20 cellular contexts compared by ENCODE assay signal in genomic region chr11:32881286-32881685, GRCh38.
"Had no signal": no experiment of that assay in that cellular context is flagged by ENCODE, and none has a peak within 500 bp of the region (broad histone marks: within the 10 kb centered on the region; RNA-seq: fewer than 3 reads in every experiment).

No MANE protein-coding gene starts in this region.

- H3K27ac Mint-ChIP-seq: activated naive CD4-positive, alpha-beta T cell treated with anti-CD3 and anti-CD28 coated beads, Interleukin-2, amount 10 ng/mL, durations not matched to agents 7 days and 5 days; dendritic cell treated with granulocyte-macrophage colony-stimulating factor and Interleukin-4, amounts not matched to agents 40 ng/mL and 50 ng/mL, for 4 days; memory B cell; nephron; T-cell; WTC11 had no signal

- H3K4me3 ChIP-seq: heart right ventricle, pancreas, psoas muscle, right atrium auricular region, upper lobe of left lung had no signal

- H3K27me3 ChIP-seq: pancreas, right atrium auricular region, upper lobe of left lung had no signal

- H3K36me3 Mint-ChIP-seq: activated naive CD4-positive, alpha-beta T cell treated with anti-CD3 and anti-CD28 coated beads, Interleukin-2, amount 10 ng/mL, durations not matched to agents 7 days and 5 days; memory B cell; T-cell; WTC11 had no signal

- DNase-seq: activated CD4-positive, alpha-beta T cell treated with anti-CD3 and anti-CD28 coated beads, Interleukin-2, amount 50 U/mL, for 48 hours; activated CD8-positive, alpha-beta memory T cell treated with anti-CD3 and anti-CD28 coated beads, Interleukin-2, amount 50 U/mL, for 48 hours; activated effector memory CD4-positive, alpha-beta T cell treated with Interleukin-2 at 50 U/mL for 16 hours; activated naive CD4-positive, alpha-beta T cell treated with anti-CD3 and anti-CD28 coated beads, Interleukin-2, amount 10 ng/mL, durations not matched to agents 7 days and 5 days; activated T-cell treated with anti-CD3 and anti-CD28 coated beads, Interleukin-2, amount 50 U/mL, for 48 hours; effector CD4-positive, alpha-beta T cell; heart right ventricle; islet precursor cell; left cardiac atrium; pancreas; psoas muscle; stimulated activated CD4-positive, alpha-beta T cell treated with anti-CD3 and anti-CD28 coated beads, Interleukin-4, amount 100 ng/mL, for 24 hours; stimulated activated naive CD8-positive, alpha-beta T cell treated with anti-CD3 and anti-CD28 coated beads, Interleukin-15, Interleukin-2, amounts not matched to agents 100 U/mL and 50 U/mL, for 24 hours; T-cell; upper lobe of left lung had no signal

- ATAC-seq: heart right ventricle; left cardiac atrium; pancreas; psoas muscle; stimulated activated naive CD8-positive, alpha-beta T cell treated with anti-CD3 and anti-CD28 coated beads, Interleukin-15, Interleukin-2, amounts not matched to agents 100 U/mL and 50 U/mL, for 24 hours; T-cell; WTC11 had no signal

- H3K4me1 ChIP-seq: heart right ventricle, pancreas, psoas muscle, right atrium auricular region, upper lobe of left lung had no signal

- H3K9me3 Mint-ChIP-seq: activated naive CD4-positive, alpha-beta T cell treated with anti-CD3 and anti-CD28 coated beads, Interleukin-2, amount 10 ng/mL, durations not matched to agents 7 days and 5 days; dendritic cell treated with granulocyte-macrophage colony-stimulating factor and Interleukin-4, amounts not matched to agents 40 ng/mL and 50 ng/mL, for 4 days; memory B cell; nephron; T-cell had no signal

- H3K4me3 Mint-ChIP-seq: activated naive CD4-positive, alpha-beta T cell treated with anti-CD3 and anti-CD28 coated beads, Interleukin-2, amount 10 ng/mL, durations not matched to agents 7 days and 5 days; dendritic cell treated with granulocyte-macrophage colony-stimulating factor and Interleukin-4, amounts not matched to agents 40 ng/mL and 50 ng/mL, for 4 days; memory B cell; nephron; T-cell; WTC11 had no signal

- H3K27me3 Mint-ChIP-seq: dendritic cell treated with granulocyte-macrophage colony-stimulating factor and Interleukin-4, amounts not matched to agents 40 ng/mL and 50 ng/mL, for 4 days; T-cell had no signal

- H3K4me1 Mint-ChIP-seq: activated naive CD4-positive, alpha-beta T cell treated with anti-CD3 and anti-CD28 coated beads, Interleukin-2, amount 10 ng/mL, durations not matched to agents 7 days and 5 days; memory B cell; nephron; T-cell had no signal

- H3K36me3 ChIP-seq: heart right ventricle, pancreas, right atrium auricular region, upper lobe of left lung had no signal

- H3K27ac ChIP-seq: heart right ventricle, pancreas, psoas muscle, right atrium auricular region, upper lobe of left lung had no signal

- H3K9me3 ChIP-seq: heart right ventricle, pancreas, psoas muscle, right atrium auricular region, upper lobe of left lung had no signal
